18 cellular contexts compared by ENCODE assay signal in genomic region chr14:72155379-72155993, GRCh38.
"Had no signal": no experiment of that assay in that cellular context is flagged by ENCODE, and none has a peak within 500 bp of the region (broad histone marks: within the 10 kb centered on the region; RNA-seq: fewer than 3 reads in every experiment).

No MANE protein-coding gene starts in this region.

- H3K4me3 Mint-ChIP-seq: activated naive CD8-positive, alpha-beta T cell treated with anti-CD3 and anti-CD28 coated beads, Interleukin-2, amount 10 ng/mL, durations not matched to agents 7 days and 5 days; endodermal cell; nephron progenitor cell had no signal

- H3K27ac Mint-ChIP-seq: activated naive CD8-positive, alpha-beta T cell treated with anti-CD3 and anti-CD28 coated beads, Interleukin-2, amount 10 ng/mL, durations not matched to agents 7 days and 5 days; endodermal cell; nephron progenitor cell had no signal

- DNase-seq: activated CD4-positive, CD25-positive, alpha-beta regulatory T cell; activated CD8-positive, alpha-beta memory T cell treated with anti-CD3 and anti-CD28 coated beads, Interleukin-2, amount 50 U/mL, for 4 hours; activated effector memory CD4-positive, alpha-beta T cell treated with anti-CD3 and anti-CD28 coated beads, Interleukin-2, amount 50 U/mL, for 16 hours; activated naive CD8-positive, alpha-beta T cell treated with anti-CD3 and anti-CD28 coated beads, Interleukin-2, amount 10 ng/mL, durations not matched to agents 7 days and 5 days; aorta; endodermal cell; erythroblast; kidney; left ventricle myocardium superior; mesenchymal stem cell; nephron progenitor cell; psoas muscle; sigmoid colon; stimulated activated CD4-positive, alpha-beta T cell treated with anti-CD3 and anti-CD28 coated beads, Interleukin-2, amount 100 ng/mL, for 24 hours; stomach; tibial artery; uterus had no signal

- H3K36me3 ChIP-seq: sigmoid colon, stomach, tibial artery, uterus had no signal

- H3K4me3 ChIP-seq: hepatocyte, psoas muscle, sigmoid colon, stomach, tibial artery, uterus had no signal

- H3K27me3 ChIP-seq: hepatocyte, sigmoid colon, stomach, tibial artery, uterus had no signal

- H3K36me3 Mint-ChIP-seq: activated naive CD8-positive, alpha-beta T cell treated with anti-CD3 and anti-CD28 coated beads, Interleukin-2, amount 10 ng/mL, durations not matched to agents 7 days and 5 days had no signal
